10 cellular contexts compared by ENCODE assay signal in genomic region chr11:75345455-75346224, GRCh38. TPM values are rescaled to one million over a fixed set of nuclear protein-coding genes. Genes with fewer than 3 reads are reported as not detected.
DNase-seq lines count a peak whose midpoint lies in the region; ATAC-seq and TF ChIP-seq lines count a peak whose summit lies in the region.
"Had no signal": no experiment of that assay in that cellular context is flagged by ENCODE, and none has a peak within 500 bp of the region (broad histone marks: within the 10 kb centered on the region; RNA-seq: fewer than 3 reads in every experiment).

No MANE protein-coding gene starts in this region.

- H3K9me3 Mint-ChIP-seq in GM23338 (no peaks in the 10 kb centered on the region; the same call in 2 of the 3 replicates), natural killer cell (no peaks in the 10 kb centered on the region)
- H3K9me3 Mint-ChIP-seq in activated naive CD8-positive, alpha-beta T cell treated with anti-CD3 and anti-CD28 coated beads, Interleukin-2, amount 50 U/mL, for 24 hours, result no peaks in the 10 kb centered on the region

- H3K27ac Mint-ChIP-seq in GM23338 (peak overlapping the region; percentile 86), natural killer cell (peak overlapping the region; percentile 92 to 94)
- H3K27ac Mint-ChIP-seq in activated naive CD8-positive, alpha-beta T cell treated with anti-CD3 and anti-CD28 coated beads, Interleukin-2, amount 50 U/mL, for 24 hours, result peak overlapping the region; percentile 50

- H3K4me3 ChIP-seq in BLaER1 treated with 17β-estradiol and CSF1 and Interleukin-3, amounts not matched to agents 10 nM and 100 nM, result peak overlapping the region; percentile 28 to 92 (median 42); a peak in 19 of 20 replicates
- H3K4me3 ChIP-seq in GM23338, result no peak overlapping the region

- H3K36me3 Mint-ChIP-seq in GM23338 (ENCODE audit: low read depth) (peaks cover 39% of the 10 kb centered on the region), natural killer cell (no peaks in the 10 kb centered on the region)
- peaks cover under 1% of the 10 kb centered on the region for H3K36me3 Mint-ChIP-seq in activated naive CD8-positive, alpha-beta T cell treated with anti-CD3 and anti-CD28 coated beads, Interleukin-2, amount 50 U/mL, for 24 hours (ENCODE audit: low read depth)

- peak overlapping the region; percentile 63 to 98 (median 94) for H3K27ac ChIP-seq in BLaER1 treated with 17β-estradiol and CSF1 and Interleukin-3, amounts not matched to agents 10 nM and 100 nM
- H3K27ac ChIP-seq in GM23338 (ENCODE audit: low read depth) (no peak overlapping the region), foreskin keratinocyte (no peak overlapping the region)

- H3K4me1 ChIP-seq in BLaER1 treated with 17β-estradiol and CSF1 and Interleukin-3, amounts not matched to agents 10 nM and 100 nM, result peaks cover 90 to 100% (median 99%) of the 10 kb centered on the region in 10 experiments
- H3K4me1 ChIP-seq in GM23338 (ENCODE audit: insufficient read depth), result peaks cover 57% of the 10 kb centered on the region
- no peaks in the 10 kb centered on the region for H3K4me1 ChIP-seq in foreskin keratinocyte

- H3K79me2 ChIP-seq in GM23338 (replicated peaks; ENCODE audit: insufficient read depth), result no peaks in the 10 kb centered on the region

- H3K36me3 ChIP-seq in BLaER1 treated with 17β-estradiol and CSF1 and Interleukin-3, amounts not matched to agents 10 nM and 100 nM, result peaks cover 0 to 39% (median 19%) of the 10 kb centered on the region in 11 experiments; a peak in 12 of 22 replicates
- no peaks in the 10 kb centered on the region for H3K36me3 ChIP-seq in GM23338 (ENCODE audit: insufficient read depth)

- no peak overlapping the region; the same call in 2 of the 3 replicates for H3K4me3 Mint-ChIP-seq in GM23338
- no peak overlapping the region for H3K4me3 Mint-ChIP-seq in activated naive CD8-positive, alpha-beta T cell treated with anti-CD3 and anti-CD28 coated beads, Interleukin-2, amount 50 U/mL, for 24 hours
- peak overlapping the region; percentile 56 for H3K4me3 Mint-ChIP-seq in natural killer cell

- no peak for DNase-seq in GM23338 (ENCODE audit: low spot score)
- DNase-seq in activated naive CD8-positive, alpha-beta T cell treated with anti-CD3 and anti-CD28 coated beads, Interleukin-2, amount 50 U/mL, for 24 hours, result no peak
- DNase-seq in natural killer cell, result no peak
- DNase-seq in foreskin keratinocyte, result no peak
- DNase-seq: effector CD4-positive, alpha-beta T cell; NCI-H2227 treated with DMSO at 0.1 percent for 48 hours had no signal

- ATAC-seq in GM23338, result no peak
- no peak for ATAC-seq in activated naive CD8-positive, alpha-beta T cell treated with anti-CD3 and anti-CD28 coated beads, Interleukin-2, amount 50 U/mL, for 24 hours
- ATAC-seq in natural killer cell, result no peak
- ATAC-seq in GM21529 (IDR thresholded peaks at IDR 0.05; ENCODE audit: unreplicated experiment), result no peak
- ATAC-seq in GM18498 (IDR thresholded peaks at IDR 0.05; ENCODE audit: unreplicated experiment), result no peak
- ATAC-seq in foreskin keratinocyte, result no peak
- ATAC-seq in HG03457 (IDR thresholded peaks at IDR 0.05; ENCODE audit: unreplicated experiment), result no peak

- TF ChIP-seq CTCF in GM23338 (conservative IDR thresholded peaks at IDR 0.05; ENCODE audit: low read depth in 2 of 2) (no peak), natural killer cell (IDR thresholded peaks at IDR 0.05) (no peak), foreskin keratinocyte (conservative IDR thresholded peaks at IDR 0.05) (no peak)

- peaks cover 0 to 55% (median 33%) of the 10 kb centered on the region in 11 experiments; a peak in 12 of 22 replicates for H4K20me1 ChIP-seq in BLaER1 treated with 17β-estradiol and CSF1 and Interleukin-3, amounts not matched to agents 10 nM and 100 nM
- no peaks in the 10 kb centered on the region for H4K20me1 ChIP-seq in GM23338 (replicated peaks; ENCODE audit: insufficient read depth)

- peaks cover 92% of the 10 kb centered on the region for H3K4me1 Mint-ChIP-seq in GM23338
- H3K4me1 Mint-ChIP-seq in activated naive CD8-positive, alpha-beta T cell treated with anti-CD3 and anti-CD28 coated beads, Interleukin-2, amount 50 U/mL, for 24 hours, result peaks cover 80% of the 10 kb centered on the region
- peaks cover 86 to 100% of the 10 kb centered on the region in 2 donors for H3K4me1 Mint-ChIP-seq in natural killer cell

- intact Hi-C loops in natural killer cell (cut with micrococcal nuclease), result no loop called here

- no peaks in the 10 kb centered on the region for H3K9me3 ChIP-seq in BLaER1 treated with 17β-estradiol and CSF1 and Interleukin-3, amounts not matched to agents 10 nM and 100 nM (replicated peaks in 1 of 11)

- H3K9me2 ChIP-seq in GM23338 (ENCODE audit: insufficient read depth), result no peaks in the 10 kb centered on the region

- H3K27me3 ChIP-seq in BLaER1 treated with 17β-estradiol and CSF1 and Interleukin-3, amounts not matched to agents 10 nM and 100 nM, result no peaks in the 10 kb centered on the region
- H3K27me3 ChIP-seq in GM23338 (ENCODE audit: insufficient read depth) (peaks cover 6% of the 10 kb centered on the region), foreskin keratinocyte (no peaks in the 10 kb centered on the region)

- peak overlapping the region; percentile 75 to 92 (median 86) for H3K9ac ChIP-seq in BLaER1 treated with 17β-estradiol and CSF1 and Interleukin-3, amounts not matched to agents 10 nM and 100 nM

- H2AFZ ChIP-seq in GM23338, result no peak overlapping the region

- H3K27me3 Mint-ChIP-seq in GM23338 (ENCODE audit: insufficient read depth, low read depth, poor library complexity) (peaks cover 17% of the 10 kb centered on the region), natural killer cell (ENCODE audit: low read depth in 2 of 2) (no peaks in the 10 kb centered on the region)
- peaks cover under 1% of the 10 kb centered on the region for H3K27me3 Mint-ChIP-seq in activated naive CD8-positive, alpha-beta T cell treated with anti-CD3 and anti-CD28 coated beads, Interleukin-2, amount 50 U/mL, for 24 hours

- H3F3A ChIP-seq in GM23338 (replicated peaks; ENCODE audit: low read depth), result no peaks in the 10 kb centered on the region

- peak overlapping the region; percentile 94 to 100 (median 97) for H3K4me2 ChIP-seq in BLaER1 treated with 17β-estradiol and CSF1 and Interleukin-3, amounts not matched to agents 10 nM and 100 nM
- H3K4me2 ChIP-seq in GM23338, result no peak overlapping the region

TF ChIP-seq in GM23338, 12 proteins besides CTCF, POLR2A, EP300 and RAD21 (continues in another document):
- TF ChIP-seq EZH2 (IDR thresholded peaks at IDR 0.05; ENCODE audit: low read depth, unreplicated experiment), result no peak
- no peak for TF ChIP-seq ZNF331 (CRISPR knock-in tag; IDR thresholded peaks at IDR 0.05; ENCODE audit: low read depth)
- TF ChIP-seq CREB1 (CRISPR knock-in tag; IDR thresholded peaks at IDR 0.05; ENCODE audit: low read depth), result no peak
- TF ChIP-seq STAT1 (IDR thresholded peaks at IDR 0.05; ENCODE audit: unreplicated experiment), result no peak
- TF ChIP-seq NANOG (IDR thresholded peaks at IDR 0.05; ENCODE audit: borderline replicate concordance), result no peak
- TF ChIP-seq, protein P1, sequence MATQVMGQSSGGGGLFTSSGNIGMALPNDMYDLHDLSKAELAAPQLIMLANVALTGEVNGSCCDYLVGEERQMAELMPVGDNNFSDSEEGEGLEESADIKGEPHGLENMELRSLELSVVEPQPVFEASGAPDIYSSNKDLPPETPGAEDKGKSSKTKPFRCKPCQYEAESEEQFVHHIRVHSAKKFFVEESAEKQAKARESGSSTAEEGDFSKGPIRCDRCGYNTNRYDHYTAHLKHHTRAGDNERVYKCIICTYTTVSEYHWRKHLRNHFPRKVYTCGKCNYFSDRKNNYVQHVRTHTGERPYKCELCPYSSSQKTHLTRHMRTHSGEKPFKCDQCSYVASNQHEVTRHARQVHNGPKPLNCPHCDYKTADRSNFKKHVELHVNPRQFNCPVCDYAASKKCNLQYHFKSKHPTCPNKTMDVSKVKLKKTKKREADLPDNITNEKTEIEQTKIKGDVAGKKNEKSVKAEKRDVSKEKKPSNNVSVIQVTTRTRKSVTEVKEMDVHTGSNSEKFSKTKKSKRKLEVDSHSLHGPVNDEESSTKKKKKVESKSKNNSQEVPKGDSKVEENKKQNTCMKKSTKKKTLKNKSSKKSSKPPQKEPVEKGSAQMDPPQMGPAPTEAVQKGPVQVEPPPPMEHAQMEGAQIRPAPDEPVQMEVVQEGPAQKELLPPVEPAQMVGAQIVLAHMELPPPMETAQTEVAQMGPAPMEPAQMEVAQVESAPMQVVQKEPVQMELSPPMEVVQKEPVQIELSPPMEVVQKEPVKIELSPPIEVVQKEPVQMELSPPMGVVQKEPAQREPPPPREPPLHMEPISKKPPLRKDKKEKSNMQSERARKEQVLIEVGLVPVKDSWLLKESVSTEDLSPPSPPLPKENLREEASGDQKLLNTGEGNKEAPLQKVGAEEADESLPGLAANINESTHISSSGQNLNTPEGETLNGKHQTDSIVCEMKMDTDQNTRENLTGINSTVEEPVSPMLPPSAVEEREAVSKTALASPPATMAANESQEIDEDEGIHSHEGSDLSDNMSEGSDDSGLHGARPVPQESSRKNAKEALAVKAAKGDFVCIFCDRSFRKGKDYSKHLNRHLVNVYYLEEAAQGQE (IDR thresholded peaks at IDR 0.05; ENCODE audit: unreplicated experiment), result no peak
- TF ChIP-seq ETS1 (IDR thresholded peaks at IDR 0.05), result no peak
- TF ChIP-seq EZH2phosphoT487 (IDR thresholded peaks at IDR 0.05; ENCODE audit: unreplicated experiment), result no peak
- no peak for TF ChIP-seq ZNF114 (CRISPR knock-in tag; IDR thresholded peaks at IDR 0.05)

RNA-seq across cellular contexts. Expression of gene ARRB1, which starts 5.8 kb away (rescaled TPM):
- 11.1 and 17.0 TPM in 2 replicates for total RNA-seq in GM23338 (2014; rRNA removed; shearing (Covaris generic))
- polyA plus RNA-seq in GM23338 (2016; fragmentation: Nextera tagmentation; extraction: Ambion mirVana), result 5.8 and 6.3 TPM in 2 replicates
- total RNA-seq in natural killer cell, result 100 to 1,000 TPM; 128 to 200 (median 174) TPM
- 1.9 and 3.5 TPM in 2 replicates for total RNA-seq in foreskin keratinocyte
- 1.2 and 2.3 TPM in 2 replicates for polyA plus RNA-seq in foreskin keratinocyte

RNA-seq across cellular contexts. Expression of gene RPS3, which starts 53.7 kb away (rescaled TPM):
- 1,200 and 1,745 TPM in 2 replicates for total RNA-seq in GM23338 (2014; rRNA removed; shearing (Covaris generic))
- 2,793 and 2,848 TPM in 2 replicates for polyA plus RNA-seq in GM23338 (2016; fragmentation: Nextera tagmentation; extraction: Ambion mirVana)
- total RNA-seq in natural killer cell, result 1,000 to 10,000 TPM; 2,027 to 2,376 (median 2,290) TPM
- total RNA-seq in foreskin keratinocyte, result 2,535 and 3,000 TPM in 2 replicates
- polyA plus RNA-seq in foreskin keratinocyte, result 4,692 and 4,741 TPM in 2 replicates

Comparison
In these comparisons a context has a peak if more than half of its experiments do, and no peak if none do; other contexts are left out.
1. H3K27ac ChIP-seq: peak in BLaER1 treated with 17β-estradiol and CSF1 and Interleukin-3, amounts not matched to agents 10 nM and 100 nM (11 of 11); none in GM23338 (single experiment) and foreskin keratinocyte (single experiment).
2. Peak in every context shown above with its lines, with median percentiles within 50 percentile points of each other: H3K27ac Mint-ChIP-seq.